31 cellular contexts compared by ENCODE assay signal in genomic region chr9:89716559-89716958, GRCh38.
DNase-seq lines count a peak whose midpoint lies in the region; ATAC-seq, FAIRE-seq and TF ChIP-seq lines count a peak whose summit lies in the region.
"Had no signal": no experiment of that assay in that cellular context is flagged by ENCODE, and none has a peak within 500 bp of the region (broad histone marks: within the 10 kb centered on the region; RNA-seq: fewer than 3 reads in every experiment).

No MANE protein-coding gene starts in this region.

- H3K9me3 Mint-ChIP-seq in dendritic cell treated with granulocyte-macrophage colony-stimulating factor and Interleukin-4, amounts not matched to agents 40 ng/mL and 50 ng/mL, for 4 days = no peaks in the 10 kb centered on the region
- H3K9me3 Mint-ChIP-seq: CD4-positive, CD25-positive, alpha-beta regulatory T cell; immature natural killer cell; memory B cell; T-cell had no signal

- H3K27me3 Mint-ChIP-seq in dendritic cell treated with granulocyte-macrophage colony-stimulating factor and Interleukin-4, amounts not matched to agents 40 ng/mL and 50 ng/mL, for 4 days = no peaks in the 10 kb centered on the region
- H3K27me3 Mint-ChIP-seq: CD4-positive, CD25-positive, alpha-beta regulatory T cell; T-cell had no signal

- H3K4me3 Mint-ChIP-seq in dendritic cell treated with granulocyte-macrophage colony-stimulating factor and Interleukin-4, amounts not matched to agents 40 ng/mL and 50 ng/mL, for 4 days = no peak overlapping the region
- H3K4me3 Mint-ChIP-seq: immature natural killer cell, memory B cell had no signal

- DNase-seq in GM12892 (ENCODE audit: insufficient read length) = no peak
- DNase-seq in dedifferentiated amniotic fluid mesenchymal stem cell (ENCODE audit: extremely low spot score) = no peak
- DNase-seq: activated CD4-positive, CD25-positive, alpha-beta regulatory T cell treated with anti-CD3 and anti-CD28 coated beads, Interleukin-2, amount 50 U/mL, for 72 hours; activated naive CD4-positive, alpha-beta T cell; activated T-cell treated with anti-CD3 and anti-CD28 coated beads, Interleukin-2, amount 50 U/mL, for 48 hours; adrenal gland; body of pancreas; CD4-positive, CD25-positive, alpha-beta regulatory T cell; hypothalamus; immature natural killer cell; NCI-H1105; NCI-H187 treated with DMSO at 0.1 percent for 48 hours; NCI-H526; posterior cingulate gyrus; right lobe of liver; stimulated activated CD4-positive, alpha-beta T cell treated with anti-CD3 and anti-CD28 coated beads, Interleukin-12 subunit alpha, Interleukin-12 subunit beta, amount 100 ng/mL, for 4 hours; stimulated activated CD4-positive, alpha-beta T cell treated with anti-CD3 and anti-CD28 coated beads, Interleukin-4, amount 100 ng/mL, for 24 hours; stimulated activated naive CD4-positive, alpha-beta T cell; T-cell; upper lobe of right lung had no signal

- peak overlapping the region; percentile 83 for H3K27ac Mint-ChIP-seq in dendritic cell treated with granulocyte-macrophage colony-stimulating factor and Interleukin-4, amounts not matched to agents 40 ng/mL and 50 ng/mL, for 4 days
- H3K27ac Mint-ChIP-seq: immature natural killer cell, memory B cell, T-cell had no signal

- no peak for TF ChIP-seq POLR2A in GM12892 (IDR thresholded peaks at IDR 0.05; ENCODE audit: low read depth, low read length)

- H3K36me3 Mint-ChIP-seq in dendritic cell treated with granulocyte-macrophage colony-stimulating factor and Interleukin-4, amounts not matched to agents 40 ng/mL and 50 ng/mL, for 4 days (ENCODE audit: low read depth) = no peaks in the 10 kb centered on the region
- H3K36me3 Mint-ChIP-seq: immature natural killer cell, memory B cell, T-cell had no signal

- H3K4me1 Mint-ChIP-seq in dendritic cell treated with granulocyte-macrophage colony-stimulating factor and Interleukin-4, amounts not matched to agents 40 ng/mL and 50 ng/mL, for 4 days (ENCODE audit: low read depth) = peaks cover 84% of the 10 kb centered on the region

- ATAC-seq in GM19351 (IDR thresholded peaks at IDR 0.05; ENCODE audit: unreplicated experiment) (peak; percentile 75), HG03342 (IDR thresholded peaks at IDR 0.05; ENCODE audit: unreplicated experiment) (peak; percentile 54), GM18519 (IDR thresholded peaks at IDR 0.05; ENCODE audit: low FRiP score, unreplicated experiment) (no peak), GM21529 (IDR thresholded peaks at IDR 0.05; ENCODE audit: unreplicated experiment) (no peak)
- ATAC-seq: body of pancreas, gastroesophageal sphincter, HCT116, right lobe of liver, T-cell, upper lobe of right lung had no signal

- peak; percentile 87 for FAIRE-seq in GM12892 (lab: Jason Lieb, UNC)
- FAIRE-seq: endothelial cell of umbilical vein, GM19239, TTC549 had no signal

- intact Hi-C loops in dendritic cell treated with granulocyte-macrophage colony-stimulating factor and Interleukin-4, amounts not matched to agents 40 ng/mL and 50 ng/mL, for 4 days (cut with micrococcal nuclease) = loop anchor here (5.0 kb wide), 1 partner anchor 109 kb away; the partner anchor contains the start of gene GADD45G

Comparison
In these comparisons a context has a peak if more than half of its experiments do, and no peak if none do; other contexts are left out.
1. ATAC-seq: peak in GM19351 (single experiment) and HG03342 (single experiment); none in GM18519 (single experiment) and GM21529 (single experiment).